Comparison of ENCODE assay signal across 16 cellular contexts in the genomic region with DNA sequence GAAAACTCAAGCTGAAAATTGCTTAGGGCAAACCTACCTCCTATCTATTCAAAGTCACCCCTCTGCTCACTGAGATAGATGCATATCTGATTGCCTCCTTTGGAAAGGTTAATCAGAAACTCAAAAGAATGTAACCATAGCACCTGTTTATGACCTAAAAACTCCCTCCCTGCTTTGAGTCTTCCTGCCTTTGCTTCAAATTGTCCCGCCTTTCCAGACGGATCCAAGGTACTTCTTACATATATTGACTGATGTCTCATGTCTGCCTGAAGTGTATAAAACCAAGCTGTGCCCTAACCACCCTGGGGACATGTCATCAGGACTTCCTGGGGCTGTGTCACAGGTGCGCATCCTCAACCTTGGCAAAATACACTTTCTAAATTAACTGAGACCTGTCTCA.
"Had no signal": no experiment of that assay in that cellular context is flagged by ENCODE, and none has a peak within 500 bp of the region (broad histone marks: within the 10 kb centered on the region; RNA-seq: fewer than 3 reads in every experiment).

No MANE protein-coding gene starts in this region.

- FAIRE-seq: frontal cortex, islet of Langerhans had no signal

- H3K4me3 ChIP-seq: colonic mucosa, heart right ventricle, sigmoid colon, stomach, thoracic aorta had no signal

- H3K4me3 Mint-ChIP-seq: activated CD4-positive, alpha-beta T cell treated with anti-CD3 and anti-CD28 coated beads, Interleukin-2, amount 10 ng/mL, durations not matched to agents 7 days and 5 days had no signal

- ATAC-seq: heart right ventricle had no signal

- H3K9me3 Mint-ChIP-seq: activated CD4-positive, alpha-beta T cell treated with anti-CD3 and anti-CD28 coated beads, Interleukin-2, amount 10 ng/mL, durations not matched to agents 7 days and 5 days had no signal

- H3K27ac Mint-ChIP-seq: activated CD4-positive, alpha-beta T cell treated with anti-CD3 and anti-CD28 coated beads, Interleukin-2, amount 10 ng/mL, durations not matched to agents 7 days and 5 days had no signal

- H3K27ac ChIP-seq: colonic mucosa, sigmoid colon, stomach, thoracic aorta, WERI-Rb-1 had no signal

- DNase-seq: activated CD4-positive, alpha-beta T cell treated with anti-CD3 and anti-CD28 coated beads, Interleukin-2, amount 10 ng/mL, durations not matched to agents 7 days and 5 days; activated gamma-delta T cell; caudate nucleus; colonic mucosa; effector CD4-positive, alpha-beta T cell; heart right ventricle; left ventricle myocardium superior; mesendoderm; sigmoid colon; stimulated activated CD4-positive, alpha-beta T cell treated with anti-CD3 and anti-CD28 coated beads, Interleukin-2, amount 100 ng/mL, for 48 hours; stimulated activated CD8-positive, alpha-beta memory T cell treated with anti-CD3 and anti-CD28 coated beads, Interleukin-4, amount 100 ng/mL, for 48 hours; stomach; WERI-Rb-1 had no signal

- H3K36me3 ChIP-seq: colonic mucosa, sigmoid colon, thoracic aorta, WERI-Rb-1 had no signal

- H3K27me3 Mint-ChIP-seq: activated CD4-positive, alpha-beta T cell treated with anti-CD3 and anti-CD28 coated beads, Interleukin-2, amount 10 ng/mL, durations not matched to agents 7 days and 5 days had no signal

- H3K4me1 ChIP-seq: colonic mucosa had no signal

- H3K9me3 ChIP-seq: colonic mucosa, heart right ventricle, sigmoid colon, stomach, thoracic aorta had no signal

- H3K27me3 ChIP-seq: colonic mucosa, heart right ventricle, sigmoid colon, stomach had no signal
